In genomic region chr14:58107947-58108552, GRCh38 we compare ENCODE assay signal across 7 cellular contexts. TPM values are rescaled to one million over a fixed set of nuclear protein-coding genes. Genes with fewer than 3 reads are reported as not detected.
DNase-seq lines count a peak whose midpoint lies in the region; ATAC-seq, FAIRE-seq and TF ChIP-seq lines count a peak whose summit lies in the region.

No MANE protein-coding gene starts in this region.

- peak; percentile 68 for FAIRE-seq in K562 (lab: Jason Lieb, UNC)

- no peaks in the 10 kb centered on the region for H3K9me3 ChIP-seq in PC-9 (ENCODE audit: insufficient read depth, low read depth)
- H3K9me3 ChIP-seq in K562 (replicated peaks; ENCODE audit: control insufficient read depth, insufficient read depth, low read depth, low read length) = no peaks in the 10 kb centered on the region

- H3K4me3 ChIP-seq in PC-9 (no peak overlapping the region), K562 (no peak overlapping the region)

- H3K27ac ChIP-seq in PC-9 (no peak overlapping the region), K562 (ENCODE audit: extremely low read depth, low read depth, low read length) (no peak overlapping the region)

- DNase-seq in EL = peak; percentile 58
- peak; percentile 55 for DNase-seq in KBM-7
- DNase-seq in PC-9 = peak; percentile 30 to 49
- DNase-seq in K562 (ENCODE audit: extremely low read depth in 1 of 4, low spot score in 3 of 4) = peak; percentile 28 to 59 (median 34)
- peak; percentile 78 for DNase-seq in iris pigment epithelial cell (ENCODE audit: low read depth)
- peak; percentile 9 to 20 for DNase-seq in stimulated activated CD4-positive, alpha-beta T cell treated with anti-CD3 and anti-CD28 coated beads, Interleukin-4, amount 100 ng/mL, for 4 hours

- TF ChIP-seq EP300 in K562 (IDR thresholded peaks at IDR 0.05; ENCODE audit: low read length) = no peak

- intact Hi-C loops in PC-9 (cut with micrococcal nuclease; ENCODE audit: unreplicated experiment) = loop anchor here (1.0 to 10.0 kb wide), 4 partner anchors 58 to 359 kb away; partner anchors contain the start of gene PSMA3
- intact Hi-C loops in K562 (cut with micrococcal nuclease) = loop anchor here (1.0 to 5.0 kb wide), 3 partner anchors 58 to 255 kb away; no protein-coding TSS in a partner anchor

- POLR2A ChIA-PET in PC-9 (lab: Charles Lee; ENCODE audit: unreplicated experiment) (interaction anchor here (0.6 kb wide), 1 partner anchor 37 kb away, joined by 11 read pairs; no protein-coding TSS in a partner anchor), K562 (lab: Yijun Ruan, JAX) (interaction anchor here (1.1 kb wide), 1 partner anchor 393 kb away, joined by 4 read pairs; no protein-coding TSS in a partner anchor)

- peak; percentile 83 to 87 for TF ChIP-seq RAD21 in K562 (CRISPR knock-in tag; conservative IDR thresholded peaks at IDR 0.05 in 1 of 2, IDR thresholded peaks at IDR 0.05 in 1 of 2)

- H3K27me3 ChIP-seq in PC-9 (ENCODE audit: insufficient read depth, low read depth) = 0 out of 2 replicates have a peak, but pooled peaks cover 9% of the 10 kb centered on the region
- no peaks in the 10 kb centered on the region for H3K27me3 ChIP-seq in K562 (ENCODE audit: control insufficient read depth in 2 of 2, insufficient read depth in 2 of 2, low read length in 2 of 2)

- no peaks in the 10 kb centered on the region for H3K9me1 ChIP-seq in K562 (ENCODE audit: control insufficient read depth, insufficient read depth, low read length)

- TF ChIP-seq CTCF in PC-9 (conservative IDR thresholded peaks at IDR 0.05) = peak; percentile 84
- peak; percentile 61 to 88 (median 61); a peak in 5 of 6 replicates for TF ChIP-seq CTCF in K562 (IDR thresholded peaks at IDR 0.05 in 2 of 3, conservative IDR thresholded peaks at IDR 0.05 in 1 of 3; ENCODE audit: insufficient read depth in 2 of 3, low read depth in 1 of 3, low read length in 3 of 3)

- in situ Hi-C loops in KBM-7 (cut with MboI; ENCODE audit: low pct_unique_long_range_greater_than_20kb, low sequenced_read_pairs) (no loop called here), K562 (cut with MboI) (loop anchor here (25.0 kb wide), 1 partner anchor 254 kb away; no protein-coding TSS in a partner anchor)

- H3K79me2 ChIP-seq in PC-9 (ENCODE audit: low read depth) (no peaks in the 10 kb centered on the region), K562 (ENCODE audit: control insufficient read depth, insufficient read depth, low read length) (no peaks in the 10 kb centered on the region)

- no peaks in the 10 kb centered on the region for H3F3A ChIP-seq in PC-9 (ENCODE audit: insufficient read depth, low read depth)

- 0% methylated on average over 4 of the region's 4 CpGs for WGBS in K562 (ENCODE audit: insufficient coverage, low coverage, missing lambda C conversion rate)

- H3K9ac ChIP-seq in K562 (ENCODE audit: insufficient read depth in 1 of 2, low read depth in 2 of 2, low read length in 2 of 2) = no peak overlapping the region

- H3K4me1 ChIP-seq in PC-9 (replicated peaks; ENCODE audit: insufficient read depth) (no peaks in the 10 kb centered on the region), K562 (replicated peaks in 1 of 2; ENCODE audit: control insufficient read depth in 2 of 2, insufficient read depth in 2 of 2, low read length in 2 of 2) (no peaks in the 10 kb centered on the region)

- no peak for TF ChIP-seq POLR2A in K562 (conservative IDR thresholded peaks at IDR 0.05)

- H2AFZ ChIP-seq in PC-9 = no peak overlapping the region
- no peak overlapping the region for H2AFZ ChIP-seq in K562 (ENCODE audit: low read depth, low read length)

- BruUV-seq in PC-9 (replicated peaks; lab: Mats Ljungman, UMichigan) (no TSS peak), K562 (replicated peaks; lab: Mats Ljungman, UMichigan) (no TSS peak)

- no peak overlapping the region for H3K4me2 ChIP-seq in PC-9
- H3K4me2 ChIP-seq in K562 (ENCODE audit: insufficient read depth, low read length) = no peak overlapping the region

- no peaks in the 10 kb centered on the region for H3K9me2 ChIP-seq in PC-9 (ENCODE audit: insufficient read depth)

- H4K20me1 ChIP-seq in PC-9 (ENCODE audit: insufficient read depth) (no peaks in the 10 kb centered on the region), K562 (replicated peaks; ENCODE audit: control insufficient read depth, insufficient read depth, low read length) (no peaks in the 10 kb centered on the region)

- ATAC-seq in K562 = peak; percentile 75
- no peak for ATAC-seq in GM19328 (IDR thresholded peaks at IDR 0.05; ENCODE audit: unreplicated experiment)

- CTCF ChIA-PET in PC-9 (lab: Charles Lee) = interaction anchor here (0.6 to 0.7 kb wide), 2 partner anchors 290 to 315 kb away, joined by 4 to 13 read pairs; no protein-coding TSS in a partner anchor
- CTCF ChIA-PET in K562 (lab: Yijun Ruan, JAX; ENCODE audit: low intra/inter-chr PET ratio) = interaction anchor here (0.8 to 1.3 kb wide), 3 partner anchors 56 to 255 kb away, joined by 3 to 14 read pairs (median 5); no protein-coding TSS in a partner anchor

- H3K36me3 ChIP-seq in PC-9 (ENCODE audit: low read depth) = no peaks in the 10 kb centered on the region
- no peaks in the 10 kb centered on the region for H3K36me3 ChIP-seq in K562 (ENCODE audit: control insufficient read depth, insufficient read depth, low read length)

TF ChIP-seq in K562, 482 proteins besides CTCF, POLR2A, EP300 and RAD21:
- TF ChIP-seq HDAC6 (IDR thresholded peaks at IDR 0.05; ENCODE audit: low read depth, low read length) = no peak
- peak; percentile 52 for TF ChIP-seq SMC3 (conservative IDR thresholded peaks at IDR 0.05; ENCODE audit: insufficient read depth, low read depth, low read length)
- TF ChIP-seq DEAF1 (CRISPR knock-in tag; IDR thresholded peaks at IDR 0.05) = peak; percentile 68

RNA-seq across cellular contexts. Expression of gene ARMH4, which starts 44.0 kb away (rescaled TPM):
- not detected in 2 replicates for total RNA-seq in PC-9 (2021)
- 0.23 and 0.51 TPM in 2 replicates for total RNA-seq in K562 (2011; cell fraction: chromatin; rRNA removed; ENCODE audit: low replicate concordance)
- total RNA-seq in K562 (2011; cell fraction: nucleolus; rRNA removed) = 25.1 and 26.7 TPM in 2 replicates
- total RNA-seq in K562 (2011; cell fraction: nucleoplasm; rRNA removed) = 0.15 and 3.4 TPM in 2 replicates
- total RNA-seq in K562 (2014; rRNA removed) = 0.04 TPM in 1 of 2 replicates, not detected in the other
- 0.22 and 0.38 TPM in 2 replicates for total RNA-seq in K562 (2014; rRNA removed; fragmentation: Illumina TruSeq; extraction: Trizol)
- total RNA-seq in K562 (2015; rRNA removed; fragmentation: Illumina TruSeq; extraction: Trizol) = 0.45 TPM in 1 of 2 replicates, not detected in the other
- total RNA-seq in K562 (2021) = 0.07 and 0.27 TPM in 2 replicates
- polyA plus RNA-seq in K562 (2011; rRNA removed) = 0.07 and 0.16 TPM in 2 replicates
- 0.07 TPM in 1 of 2 replicates, not detected in the other for polyA plus RNA-seq in K562 (2011; cell fraction: cytosol; rRNA removed)
- polyA plus RNA-seq in K562 (2011; cell fraction: nucleus; rRNA removed) = 0.31 TPM in 1 of 2 replicates, not detected in the other
- 0.07 and 0.36 TPM in 2 replicates for polyA plus RNA-seq in K562 (2012)
- 0.06 and 0.08 TPM in 2 replicates for polyA plus RNA-seq in K562 (2014; fragmentation: Illumina TruSeq; extraction: Trizol)
- polyA plus RNA-seq in K562 (2014; fragmentation: Nextera tagmentation; extraction: Ambion mirVana) = under 1 TPM; 0.73 to 0.98 TPM
- 0.01 and 0.07 TPM in 2 replicates for polyA plus RNA-seq in K562 (2014; rRNA removed)
- 0.04 and 0.42 TPM in 2 replicates for polyA minus RNA-seq in K562 (2011; rRNA and poly(A)+ RNA removed)
- polyA minus RNA-seq in K562 (2011; cell fraction: cytosol; rRNA and poly(A)+ RNA removed) = not detected in 2 replicates
- 50.2 and 94.3 TPM in 2 replicates for polyA minus RNA-seq in K562 (2011; cell fraction: nucleus; rRNA and poly(A)+ RNA removed)

Comparison
In these comparisons a context has a peak if more than half of its experiments do, and no peak if none do; other contexts are left out.
1. DNase-seq: peak in every context shown above with its lines; median percentile 78 in iris pigment epithelial cell; 58 in EL; 55 in KBM-7; 40 in PC-9; 34 in K562; 14 in stimulated activated CD4-positive, alpha-beta T cell treated with anti-CD3 and anti-CD28 coated beads, Interleukin-4, amount 100 ng/mL, for 4 hours.